ENCODE assay signal across 7 cellular contexts in genomic region chr18:48800877-48801727, GRCh38.
DNase-seq lines count a peak whose midpoint lies in the region; ATAC-seq and TF ChIP-seq lines count a peak whose summit lies in the region.

No MANE protein-coding gene starts in this region.

- ATAC-seq in GM19025 (IDR thresholded peaks at IDR 0.05; ENCODE audit: low read depth, unreplicated experiment) (peak; percentile 54), HG02938 (IDR thresholded peaks at IDR 0.05; ENCODE audit: unreplicated experiment) (peak; percentile 54), omental fat pad (ENCODE audit: low FRiP score) (no peak)

- TF ChIP-seq CTCF in omental fat pad (IDR thresholded peaks at IDR 0.05), result no peak

- peak; percentile 10 for DNase-seq in activated naive CD4-positive, alpha-beta T cell treated with anti-CD3 and anti-CD28 coated beads, Interleukin-2, amount 50 U/mL, for 16 hours
- DNase-seq in omental fat pad (ENCODE audit: low spot score) (peak; percentile 18), COR-L47 (lab: John Stamatoyannopoulos, UW) (no peak), amygdala (lab: John Stamatoyannopoulos, UW) (no peak), NCI-H524 treated with DMSO at 0.1 percent for 48 hours (lab: John Stamatoyannopoulos, UW) (no peak)

Comparison
In these comparisons a context has a peak if more than half of its experiments do, and no peak if none do; other contexts are left out.
1. DNase-seq: peak in activated naive CD4-positive, alpha-beta T cell treated with anti-CD3 and anti-CD28 coated beads, Interleukin-2, amount 50 U/mL, for 16 hours (single experiment) and omental fat pad (single experiment); none in COR-L47 (single experiment), amygdala (0 of 56) and NCI-H524 treated with DMSO at 0.1 percent for 48 hours (single experiment).